ENCODE assay signal across 12 cellular contexts in the genomic region with DNA sequence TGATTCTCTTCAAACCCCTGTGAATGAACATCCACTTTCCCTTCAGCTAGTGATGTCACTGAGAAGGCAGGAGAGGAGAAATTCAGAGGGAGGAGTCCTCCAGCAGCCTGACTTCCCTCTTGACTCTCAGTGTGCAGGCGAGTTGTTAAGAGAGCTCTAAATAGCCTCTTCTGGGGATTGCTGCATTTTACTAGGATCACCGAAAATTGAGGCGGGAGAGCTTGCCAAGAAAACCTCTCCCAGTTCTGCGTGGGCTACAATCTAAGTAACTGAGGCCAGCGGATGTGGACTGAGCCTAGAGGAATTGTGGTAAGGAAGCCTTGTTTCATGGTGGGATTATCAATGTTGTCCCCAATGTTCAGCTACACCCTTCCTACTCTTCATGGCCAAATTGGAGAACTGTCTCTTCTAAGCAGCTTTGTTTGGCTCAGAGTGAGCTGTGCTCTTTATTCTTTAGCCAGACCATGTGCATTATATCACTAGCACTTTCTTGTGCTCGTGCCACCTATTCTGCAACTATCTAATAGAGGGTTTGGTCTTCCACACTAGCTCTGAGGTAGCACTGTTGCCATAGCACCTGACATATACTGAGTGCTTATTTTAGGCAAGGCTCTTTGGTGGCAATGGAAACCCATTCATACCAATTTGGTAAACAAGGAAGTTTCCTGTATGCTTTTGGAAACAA.
DNase-seq lines count a peak whose midpoint lies in the region; ATAC-seq and TF ChIP-seq lines count a peak whose summit lies in the region.
"Had no signal": no experiment of that assay in that cellular context is flagged by ENCODE, and none has a peak within 500 bp of the region (broad histone marks: within the 10 kb centered on the region; RNA-seq: fewer than 3 reads in every experiment).

No MANE protein-coding gene starts in this region.

- no TSS peak for BruUV-seq in Calu3 (replicated peaks; lab: Mats Ljungman, UMichigan)

- H3K36me3 Mint-ChIP-seq in nephron (ENCODE audit: low read depth) (peaks cover 10% of the 10 kb centered on the region), Calu3 (ENCODE audit: insufficient read depth, unreplicated experiment) (no peaks in the 10 kb centered on the region)

- intact Hi-C loops in Calu3 (cut with micrococcal nuclease; ENCODE audit: unreplicated experiment) = no loop called here

- H3K4me3 ChIP-seq in fibroblast of mammary gland (ENCODE audit: control insufficient read depth, low read depth, low read length) = no peak overlapping the region
- H3K4me3 ChIP-seq: BLaER1 treated with 17β-estradiol and CSF1 and Interleukin-3, amounts not matched to agents 10 nM and 100 nM had no signal

- H3K27ac Mint-ChIP-seq in nephron = peak overlapping the region; percentile 72 to 97 (median 97)
- no peak overlapping the region for H3K27ac Mint-ChIP-seq in Calu3 (ENCODE audit: unreplicated experiment)

- peak overlapping the region in 1 of 3 experiments; percentile 70 for H3K4me3 Mint-ChIP-seq in nephron
- no peak overlapping the region for H3K4me3 Mint-ChIP-seq in Calu3 (ENCODE audit: low read depth, unreplicated experiment)

- H3K4me1 Mint-ChIP-seq in nephron (peaks cover 46% of the 10 kb centered on the region), Calu3 (ENCODE audit: low read depth, unreplicated experiment) (peaks cover 16% of the 10 kb centered on the region)

- H3K27me3 Mint-ChIP-seq in nephron (ENCODE audit: low read depth) (peaks cover 8% of the 10 kb centered on the region), Calu3 (ENCODE audit: unreplicated experiment) (peaks cover 44% of the 10 kb centered on the region)

- TF ChIP-seq CTCF in fibroblast of mammary gland (conservative IDR thresholded peaks at IDR 0.05; ENCODE audit: control insufficient read depth, insufficient read depth, low read depth, low read length) (no peak), nephron (IDR thresholded peaks at IDR 0.05; ENCODE audit: unreplicated experiment in 3 of 3) (no peak), Calu3 (IDR thresholded peaks at IDR 0.05; ENCODE audit: unreplicated experiment) (no peak)

- DNase-seq in AG08395 (ENCODE audit: low spot score) (peak; percentile 44), LHCN-M2 (ENCODE audit: low read depth) (peak; percentile 46), fibroblast of mammary gland (ENCODE audit: low read depth) (peak; percentile 88), Calu3 (no peak), erythroblast (lab: John Stamatoyannopoulos, UW) (no peak)
- DNase-seq in activated CD8-positive, alpha-beta memory T cell treated with anti-CD3 and anti-CD28 coated beads, Interleukin-2, amount 50 U/mL, for 4 hours = no peak
- DNase-seq: activated naive CD4-positive, alpha-beta T cell treated with anti-CD3 and anti-CD28 coated beads, Interleukin-2, amount 50 U/mL, for 16 hours; effector CD4-positive, alpha-beta T cell; stimulated activated CD4-positive, alpha-beta T cell treated with anti-CD3 and anti-CD28 coated beads, Interleukin-4, amount 100 ng/mL, for 1 hour had no signal

- CTCF ChIA-PET in Calu3 (lab: Charles Lee) = interaction anchor here (1.8 kb wide), 1 partner anchor 10 kb away, joined by 5 read pairs; no protein-coding TSS in a partner anchor

- H3K9me3 Mint-ChIP-seq in nephron (no peaks in the 10 kb centered on the region), Calu3 (ENCODE audit: low read depth, unreplicated experiment) (no peaks in the 10 kb centered on the region)

- ATAC-seq in HG02642 (IDR thresholded peaks at IDR 0.05; ENCODE audit: poor library complexity, unreplicated experiment) = no peak

- TF ChIP-seq POLR2A in erythroblast (IDR thresholded peaks at IDR 0.05; ENCODE audit: low read length) = no peak

Comparison
In these comparisons a context has a peak if more than half of its experiments do, and no peak if none do; other contexts are left out.
1. DNase-seq: peak in AG08395 (single experiment), LHCN-M2 (single experiment) and fibroblast of mammary gland (single experiment); none in Calu3 (single experiment), erythroblast (0 of 2) and activated CD8-positive, alpha-beta memory T cell treated with anti-CD3 and anti-CD28 coated beads, Interleukin-2, amount 50 U/mL, for 4 hours (single experiment).